In genomic region chr2:86592547-86593230, GRCh38 we compare ENCODE assay signal across 22 cellular contexts. TPM values are rescaled to one million over a fixed set of nuclear protein-coding genes. Genes with fewer than 3 reads are reported as not detected.
DNase-seq lines count a peak whose midpoint lies in the region; ATAC-seq and TF ChIP-seq lines count a peak whose summit lies in the region.
"Had no signal": no experiment of that assay in that cellular context is flagged by ENCODE, and none has a peak within 500 bp of the region (broad histone marks: within the 10 kb centered on the region; RNA-seq: fewer than 3 reads in every experiment).

No MANE protein-coding gene starts in this region.

- no peaks in the 10 kb centered on the region for H3K36me3 Mint-ChIP-seq in HFFc6 (ENCODE audit: low read depth)
- H3K36me3 Mint-ChIP-seq: activated CD4-positive, alpha-beta memory T cell treated with anti-CD3 and anti-CD28 coated beads for 36 hours; CD4-positive, CD25-positive, alpha-beta regulatory T cell; natural killer cell treated with Interleukin-12 subunit alpha and Interleukin-12 subunit beta and Interleukin-15 and Interleukin-18, amount 100 ng/mL, for 72 hours had no signal

- H3K4me3 Mint-ChIP-seq in HFFc6: no peak overlapping the region
- H3K4me3 Mint-ChIP-seq: activated CD4-positive, alpha-beta memory T cell treated with anti-CD3 and anti-CD28 coated beads for 36 hours; activated naive CD4-positive, alpha-beta T cell treated with anti-CD3 and anti-CD28 coated beads for 36 hours; CD4-positive, CD25-positive, alpha-beta regulatory T cell; natural killer cell treated with Interleukin-12 subunit alpha and Interleukin-12 subunit beta and Interleukin-15 and Interleukin-18, amount 100 ng/mL, for 72 hours; T-helper 1 cell treated with Interleukin-12 subunit alpha and Interleukin-12 subunit beta and Interleukin-4 antibody, amounts not matched to agents 30 μg/mL and 1 μg/mL, for 36 hours had no signal

- ATAC-seq in GM18520 (IDR thresholded peaks at IDR 0.05; ENCODE audit: unreplicated experiment): no peak
- no peak for ATAC-seq in HG02678 (IDR thresholded peaks at IDR 0.05; ENCODE audit: unreplicated experiment)
- ATAC-seq in GM19452 (IDR thresholded peaks at IDR 0.05; ENCODE audit: unreplicated experiment): no peak
- ATAC-seq: natural killer cell treated with Interleukin-12 subunit alpha and Interleukin-12 subunit beta and Interleukin-15 and Interleukin-18, amount 100 ng/mL, for 72 hours had no signal

- DNase-seq in A172 (ENCODE audit: low spot score) (peak; percentile 45), NCI-H446 (lab: John Stamatoyannopoulos, UW) (peak; percentile 8 to 58), fibroblast of pulmonary artery (ENCODE audit: low read depth) (peak; percentile 37), occipital lobe (lab: John Stamatoyannopoulos, UW) (peak; percentile 7), HFFc6 (no peak)
- DNase-seq: ACHN; activated CD4-positive, alpha-beta memory T cell treated with anti-CD3 and anti-CD28 coated beads for 36 hours; activated naive CD4-positive, alpha-beta T cell treated with anti-CD3 and anti-CD28 coated beads for 36 hours; activated T-cell treated with anti-CD3 and anti-CD28 coated beads, Interleukin-2, amount 50 U/mL, for 1 hour; CD4-positive, CD25-positive, alpha-beta regulatory T cell; erythroblast; islet precursor cell; mesenchymal stem cell; MM.1S; NCI-H1694 treated with DMSO at 0.1 percent for 48 hours had no signal

- H3K9me3 Mint-ChIP-seq in HFFc6: no peaks in the 10 kb centered on the region

- no peak overlapping the region for H3K4me3 ChIP-seq in fibroblast of pulmonary artery (replicated peaks; ENCODE audit: low read depth, low read length)
- H3K4me3 ChIP-seq: ascending aorta had no signal

- TF ChIP-seq CTCF in fibroblast of pulmonary artery (IDR thresholded peaks at IDR 0.05; ENCODE audit: low read length, missing control alignments): no peak
- no peak for TF ChIP-seq CTCF in HFFc6 (IDR thresholded peaks at IDR 0.05)

- peaks cover 13% of the 10 kb centered on the region for H3K27me3 Mint-ChIP-seq in HFFc6 (ENCODE audit: insufficient read depth)
- H3K27me3 Mint-ChIP-seq: progenitor cell of endocrine pancreas had no signal

- no peak overlapping the region for H3K27ac Mint-ChIP-seq in HFFc6
- H3K27ac Mint-ChIP-seq: activated CD4-positive, alpha-beta memory T cell treated with anti-CD3 and anti-CD28 coated beads for 36 hours; activated naive CD4-positive, alpha-beta T cell treated with anti-CD3 and anti-CD28 coated beads for 36 hours; CD4-positive, CD25-positive, alpha-beta regulatory T cell; natural killer cell treated with Interleukin-12 subunit alpha and Interleukin-12 subunit beta and Interleukin-15 and Interleukin-18, amount 100 ng/mL, for 72 hours; progenitor cell of endocrine pancreas; T-helper 1 cell treated with Interleukin-12 subunit alpha and Interleukin-12 subunit beta and Interleukin-4 antibody, amounts not matched to agents 30 μg/mL and 1 μg/mL, for 36 hours had no signal

- no peaks in the 10 kb centered on the region for H3K4me1 Mint-ChIP-seq in HFFc6 (ENCODE audit: low read depth)

RNA-seq across cellular contexts. Expression of gene CHMP3, which starts 29.4 kb away (rescaled TPM):
- 99.2 and 143 TPM in 2 replicates for total RNA-seq in A172 (2014; rRNA removed; shearing (Covaris generic))
- 50.1 TPM for total RNA-seq in occipital lobe
- total RNA-seq in HFFc6 (2021; fragmentation: NEBNext Ultra II Directional; extraction: Animal tissue kit (Norgen Biotek cat#: 25700)): 100 to 1,000 TPM in 5 of 6 experiments, 10 to 100 TPM in 1; 96.3 to 120 (median 113) TPM

RNA-seq across cellular contexts. Expression of gene RNF103, which starts 31.0 kb away (rescaled TPM):
- total RNA-seq in A172 (2014; rRNA removed; shearing (Covaris generic)): 26.6 and 29.8 TPM in 2 replicates
- total RNA-seq in occipital lobe: 48.5 TPM
- 10 to 100 TPM; 11.3 to 18.5 (median 13.1) TPM for total RNA-seq in HFFc6 (2021; fragmentation: NEBNext Ultra II Directional; extraction: Animal tissue kit (Norgen Biotek cat#: 25700))
